In the genomic region with DNA sequence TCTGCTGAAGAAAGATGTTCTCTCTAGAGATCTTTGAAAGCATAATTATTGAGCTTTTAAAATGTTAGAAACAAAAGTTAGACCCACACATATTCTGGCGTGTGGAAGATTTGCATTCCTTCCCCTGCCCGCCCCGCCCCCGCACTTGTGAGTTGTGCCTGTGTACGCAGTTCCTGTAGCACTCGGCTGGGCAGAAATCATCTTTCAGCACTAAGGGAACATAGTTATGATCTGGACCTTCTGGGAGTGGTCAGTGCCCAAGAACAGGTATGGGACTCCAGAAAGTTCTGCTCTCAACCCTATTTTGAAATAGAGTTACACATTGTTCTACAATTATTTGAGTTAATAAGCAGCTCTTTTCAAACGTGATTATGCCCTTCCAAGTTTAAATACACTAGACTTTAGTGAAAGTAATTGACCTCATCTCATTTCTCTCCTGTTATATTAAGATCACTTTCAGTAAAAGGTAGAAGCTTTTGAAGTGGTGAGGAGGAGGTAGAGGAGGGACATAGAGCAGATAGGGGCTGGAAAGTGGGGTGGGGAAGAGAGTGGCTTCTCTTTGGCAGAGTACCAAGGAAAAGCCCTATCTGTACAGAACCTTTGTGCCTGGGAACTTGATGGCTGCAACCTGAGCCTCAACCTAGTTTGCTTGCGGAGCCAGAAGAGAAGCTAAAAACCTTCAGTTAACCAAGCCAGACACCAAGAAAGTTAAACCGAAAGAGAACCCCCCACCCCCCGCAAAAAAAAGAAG, we compare ENCODE assay signal across 8 cellular contexts. TPM values are rescaled to one million over a fixed set of nuclear protein-coding genes. Genes with fewer than 3 reads are reported as not detected.
DNase-seq lines count a peak whose midpoint lies in the region; ATAC-seq lines count a peak whose summit lies in the region.

No MANE protein-coding gene starts in this region.

- no peak overlapping the region for H3K4me3 Mint-ChIP-seq in activated naive CD4-positive, alpha-beta T cell treated with anti-CD3 and anti-CD28 coated beads, Interleukin-2, amount 10 ng/mL, durations not matched to agents 7 days and 5 days
- peak overlapping the region; percentile 76 for H3K4me3 Mint-ChIP-seq in memory B cell

- no peaks in the 10 kb centered on the region for H3K9me3 ChIP-seq in thymus (ENCODE audit: control insufficient read depth)

- peak; percentile 64 for ATAC-seq in GM18498 (IDR thresholded peaks at IDR 0.05; ENCODE audit: unreplicated experiment)
- peak; percentile 51 for ATAC-seq in HG03108 (IDR thresholded peaks at IDR 0.05; ENCODE audit: unreplicated experiment)
- peak; percentile 85 for ATAC-seq in memory B cell (ENCODE audit: low read depth)

- peak overlapping the region; percentile 28 for H3K27ac Mint-ChIP-seq in activated naive CD4-positive, alpha-beta T cell treated with anti-CD3 and anti-CD28 coated beads, Interleukin-2, amount 10 ng/mL, durations not matched to agents 7 days and 5 days
- peak overlapping the region; percentile 90 for H3K27ac Mint-ChIP-seq in memory B cell

- no peaks in the 10 kb centered on the region for H3K9me3 Mint-ChIP-seq in activated naive CD4-positive, alpha-beta T cell treated with anti-CD3 and anti-CD28 coated beads, Interleukin-2, amount 10 ng/mL, durations not matched to agents 7 days and 5 days
- H3K9me3 Mint-ChIP-seq in memory B cell, result no peaks in the 10 kb centered on the region

- no peak overlapping the region for H3K4me3 ChIP-seq in thymus (ENCODE audit: low read length)

- CTCF ChIA-PET in activated naive CD4-positive, alpha-beta T cell treated with anti-CD3 and anti-CD28 coated beads, Interleukin-2, amount 10 ng/mL, durations not matched to agents 7 days and 5 days (lab: Charles Lee), result interaction anchor here (0.7 to 1.7 kb wide), 4 partner anchors 8 to 182 kb away, joined by 3 to 9 read pairs (median 3); a partner anchor contains a TSS

- 41% methylated on average over 10 of the region's 10 CpGs for WGBS in thymus

- H3K36me3 Mint-ChIP-seq in activated naive CD4-positive, alpha-beta T cell treated with anti-CD3 and anti-CD28 coated beads, Interleukin-2, amount 10 ng/mL, durations not matched to agents 7 days and 5 days, result peaks cover 4% of the 10 kb centered on the region
- H3K36me3 Mint-ChIP-seq in memory B cell, result no peaks in the 10 kb centered on the region

- no peaks in the 10 kb centered on the region for H3K27me3 ChIP-seq in thymus (ENCODE audit: control insufficient read depth, insufficient read depth)

- no peaks in the 10 kb centered on the region for H3K4me1 ChIP-seq in thymus (ENCODE audit: control insufficient read depth, insufficient read depth, low read length)

- no peaks in the 10 kb centered on the region for H3K27me3 Mint-ChIP-seq in activated naive CD4-positive, alpha-beta T cell treated with anti-CD3 and anti-CD28 coated beads, Interleukin-2, amount 10 ng/mL, durations not matched to agents 7 days and 5 days
- H3K27me3 Mint-ChIP-seq in memory B cell, result no peaks in the 10 kb centered on the region

- DNase-seq in activated naive CD4-positive, alpha-beta T cell treated with anti-CD3 and anti-CD28 coated beads, Interleukin-2, amount 10 ng/mL, durations not matched to agents 7 days and 5 days, result peak; percentile 39
- DNase-seq in memory B cell (ENCODE audit: low spot score in 2 of 2) (peak in 1 of 2 donors; percentile 16), GM03348 (ENCODE audit: low spot score) (no peak), NCI-H524 treated with DMSO at 0.1 percent for 48 hours (lab: John Stamatoyannopoulos, UW) (no peak), GOT3 (lab: John Stamatoyannopoulos, UW) (no peak)

- peaks cover 36% of the 10 kb centered on the region for H3K4me1 Mint-ChIP-seq in activated naive CD4-positive, alpha-beta T cell treated with anti-CD3 and anti-CD28 coated beads, Interleukin-2, amount 10 ng/mL, durations not matched to agents 7 days and 5 days
- H3K4me1 Mint-ChIP-seq in memory B cell, result peaks cover 13% of the 10 kb centered on the region

- no peaks in the 10 kb centered on the region for H3K36me3 ChIP-seq in thymus (ENCODE audit: control insufficient read depth, insufficient read depth)

- H3K27ac ChIP-seq in thymus (ENCODE audit: low read depth), result peak overlapping the region; percentile 50

RNA-seq across cellular contexts. Expression of a gene that starts 5.7 kb away (rescaled TPM):
- polyA plus RNA-seq in thymus, result 95.4 TPM

RNA-seq across cellular contexts. Expression of a gene that starts 34.9 kb away (rescaled TPM):
- polyA plus RNA-seq in thymus, result 89.2 TPM
